ENCODE assay signal across 24 cellular contexts in genomic region chr17:63398680-63399079, GRCh38. TPM values are rescaled to one million over a fixed set of nuclear protein-coding genes. Genes with fewer than 3 reads are reported as not detected.
A peak's percentile ranks its signal among the peaks of the same experiment; 100 is the strongest.
DNase-seq lines count a peak whose midpoint lies in the region; ATAC-seq and TF ChIP-seq lines count a peak whose summit lies in the region.
"Had no signal": no experiment of that assay in that cellular context is flagged by ENCODE, and none has a peak within 500 bp of the region (broad histone marks: within the 10 kb centered on the region; RNA-seq: fewer than 3 reads in every experiment).

No MANE protein-coding gene starts in this region.

- H3K4me2 ChIP-seq in OCI-LY3 (ENCODE audit: low read length) (peak overlapping the region; percentile 23), mesenchymal stem cell (ENCODE audit: low read length, poor library complexity, severe bottlenecking) (no peak overlapping the region)
- H3K4me2 ChIP-seq: A549 had no signal

- H3K79me1 ChIP-seq in mesenchymal stem cell (replicated peaks; ENCODE audit: low read length, poor library complexity, severe bottlenecking): peaks cover 11% of the 10 kb centered on the region

- peaks cover 2% of the 10 kb centered on the region for H3K4me1 Mint-ChIP-seq in endodermal cell
- H3K4me1 Mint-ChIP-seq: naive thymus-derived CD4-positive, alpha-beta T cell had no signal

- no peak overlapping the region for H3K18ac ChIP-seq in mesenchymal stem cell (ENCODE audit: low read depth in 1 of 2, low read length in 2 of 2)

- no peak overlapping the region for H3K4me3 Mint-ChIP-seq in endodermal cell
- H3K4me3 Mint-ChIP-seq: activated naive CD8-positive, alpha-beta T cell; activated T-helper 1 cell treated with anti-CD3 and anti-CD28 coated beads, Interleukin-12 subunit alpha, Interleukin-12 subunit beta, Interleukin-2, Interleukin-4 antibody, amounts not matched to agents 30 ng/mL and 10 ng/mL and 1 ng/mL, durations not matched to agents 14 hours and 24 hours and 36 hours; H9; naive thymus-derived CD4-positive, alpha-beta T cell; T-helper 2 cell treated with Interferon-gamma antibody and Interleukin-4, amounts not matched to agents 5 μg/mL and 100 μg/mL, for 36 hours had no signal

- intact Hi-C loops in psoas muscle (cut with DNase I): no loop called here

- no peak overlapping the region for H2BK120ac ChIP-seq in mesenchymal stem cell (ENCODE audit: low read depth, low read length)

- no peak overlapping the region for H2BK5ac ChIP-seq in mesenchymal stem cell (ENCODE audit: low read depth, low read length, poor library complexity, severe bottlenecking)

- H3K27ac Mint-ChIP-seq in endodermal cell: peak overlapping the region; percentile 13
- H3K27ac Mint-ChIP-seq: activated naive CD8-positive, alpha-beta T cell; activated T-helper 1 cell treated with anti-CD3 and anti-CD28 coated beads, Interleukin-12 subunit alpha, Interleukin-12 subunit beta, Interleukin-2, Interleukin-4 antibody, amounts not matched to agents 30 ng/mL and 10 ng/mL and 1 ng/mL, durations not matched to agents 14 hours and 24 hours and 36 hours; naive thymus-derived CD4-positive, alpha-beta T cell; T-helper 2 cell treated with Interferon-gamma antibody and Interleukin-4, amounts not matched to agents 5 μg/mL and 100 μg/mL, for 36 hours had no signal

- H3K79me2 ChIP-seq in ACC112 (ENCODE audit: control insufficient read depth, insufficient read depth, low read length, unreplicated experiment) (no peaks in the 10 kb centered on the region), OCI-LY3 (ENCODE audit: low read length) (no peaks in the 10 kb centered on the region)
- H3K79me2 ChIP-seq: parathyroid adenoma had no signal

- H2AK5ac ChIP-seq in mesenchymal stem cell (ENCODE audit: low read length, severe bottlenecking): no peak overlapping the region

- H4K20me1 ChIP-seq in OCI-LY3 (ENCODE audit: insufficient read depth, low read length): no peaks in the 10 kb centered on the region

- no peak overlapping the region for H2BK12ac ChIP-seq in mesenchymal stem cell (ENCODE audit: low read length in 2 of 2)

- peaks cover 39% of the 10 kb centered on the region for H3K4me1 ChIP-seq in ACC112 (ENCODE audit: control insufficient read depth, insufficient read depth, low read length, unreplicated experiment)
- peaks cover 19% of the 10 kb centered on the region for H3K4me1 ChIP-seq in OCI-LY3 (ENCODE audit: low read length)
- no peaks in the 10 kb centered on the region for H3K4me1 ChIP-seq in endodermal cell (ENCODE audit: control insufficient read depth, insufficient read depth, low read length)
- no peaks in the 10 kb centered on the region for H3K4me1 ChIP-seq in mesenchymal stem cell (ENCODE audit: control insufficient read depth, insufficient read depth, low read depth, low read length)
- no peaks in the 10 kb centered on the region for H3K4me1 ChIP-seq in psoas muscle
- H3K4me1 ChIP-seq: A549, parathyroid adenoma had no signal

- H3K36me3 ChIP-seq in ACC112 (ENCODE audit: insufficient read depth, low read length): peaks cover 25% of the 10 kb centered on the region; the same call in 1 of the 2 replicates
- H3K36me3 ChIP-seq in OCI-LY3 (replicated peaks; ENCODE audit: low read depth, low read length): no peaks in the 10 kb centered on the region
- H3K36me3 ChIP-seq in endodermal cell (ENCODE audit: control insufficient read depth, insufficient read depth, low read length): no peaks in the 10 kb centered on the region
- peaks cover 11 to 23% of the 10 kb centered on the region in 2 experiments for H3K36me3 ChIP-seq in mesenchymal stem cell (ENCODE audit: control insufficient read depth in 1 of 2, insufficient read depth in 2 of 2, low read depth in 1 of 2, low read length in 2 of 2)
- no peaks in the 10 kb centered on the region for H3K36me3 ChIP-seq in psoas muscle (ENCODE audit: insufficient read depth in 1 of 2, low read depth in 1 of 2)
- H3K36me3 ChIP-seq: breast epithelium had no signal

- ATAC-seq in HG02763 (IDR thresholded peaks at IDR 0.05; ENCODE audit: unreplicated experiment) (no peak), psoas muscle (no peak)
- ATAC-seq: A549; naive thymus-derived CD4-positive, alpha-beta T cell had no signal

- H3K4me3 ChIP-seq in ACC112 (ENCODE audit: low read depth, low read length) (no peak overlapping the region), OCI-LY3 (ENCODE audit: low read length) (no peak overlapping the region), endodermal cell (ENCODE audit: low read length) (no peak overlapping the region), mesenchymal stem cell (ENCODE audit: insufficient read depth in 1 of 2, low read depth in 1 of 2, low read length in 2 of 2) (no peak overlapping the region), psoas muscle (no peak overlapping the region)
- H3K4me3 ChIP-seq: A549, breast epithelium, lung, vagina had no signal

- no peak overlapping the region for H2AFZ ChIP-seq in ACC112 (ENCODE audit: low read length, unreplicated experiment)
- no peak overlapping the region for H2AFZ ChIP-seq in OCI-LY3 (ENCODE audit: low read depth, low read length)
- no peak overlapping the region for H2AFZ ChIP-seq in mesenchymal stem cell (ENCODE audit: low read depth, low read length)
- H2AFZ ChIP-seq: parathyroid adenoma had no signal

- H3K36me3 Mint-ChIP-seq in endodermal cell (ENCODE audit: low read depth): peaks cover 8% of the 10 kb centered on the region

- no peaks in the 10 kb centered on the region for H3K9me3 Mint-ChIP-seq in endodermal cell
- H3K9me3 Mint-ChIP-seq: activated T-helper 1 cell treated with anti-CD3 and anti-CD28 coated beads, Interleukin-12 subunit alpha, Interleukin-12 subunit beta, Interleukin-2, Interleukin-4 antibody, amounts not matched to agents 30 ng/mL and 10 ng/mL and 1 ng/mL, durations not matched to agents 14 hours and 24 hours and 36 hours; H9; naive thymus-derived CD4-positive, alpha-beta T cell; T-helper 2 cell treated with Interferon-gamma antibody and Interleukin-4, amounts not matched to agents 5 μg/mL and 100 μg/mL, for 36 hours had no signal

- H2BK15ac ChIP-seq in mesenchymal stem cell (ENCODE audit: low read depth, poor library complexity, severe bottlenecking): no peak overlapping the region

- no peak overlapping the region for H3K4ac ChIP-seq in mesenchymal stem cell (ENCODE audit: low read depth in 1 of 2, low read length in 2 of 2)

- H3K23ac ChIP-seq in mesenchymal stem cell (ENCODE audit: low read length in 2 of 2): no peak overlapping the region

- no peak for DNase-seq in endodermal cell
- no peak for DNase-seq in mesenchymal stem cell
- DNase-seq in NCI-H2196 treated with DMSO at 0.1 percent for 48 hours (lab: John Stamatoyannopoulos, UW; ENCODE audit: unreplicated experiment): no peak
- no peak for DNase-seq in GF-D8 (lab: John Stamatoyannopoulos, UW)
- DNase-seq in psoas muscle: no peak
- DNase-seq: activated CD4-positive, CD25-positive, alpha-beta regulatory T cell treated with anti-CD3 and anti-CD28 coated beads, Interleukin-2, amount 50 U/mL, for 72 hours; DMS 273 treated with DMSO at 0.1 percent for 48 hours; erythroblast; H9; naive thymus-derived CD4-positive, alpha-beta T cell; NCI-H1417; NCI-H69; stimulated activated CD4-positive, alpha-beta T cell treated with anti-CD3 and anti-CD28 coated beads, Interleukin-2, amount 100 ng/mL, for 48 hours had no signal

- WGBS in endodermal cell (ENCODE audit: insufficient coverage in 1 of 2, insufficient read length in 1 of 2), 2 experiments: 84 to 100% methylated on average over 2 to 4 of the region's 4 CpGs
- 90% methylated on average over 4 of the region's 4 CpGs for WGBS in mesenchymal stem cell
- WGBS in psoas muscle, 3 donors: 49 to 60% (median 58%) methylated on average over 4 of the region's 4 CpGs

- H3K9me3 ChIP-seq in OCI-LY3 (ENCODE audit: insufficient read depth, low read length) (no peaks in the 10 kb centered on the region), endodermal cell (ENCODE audit: control insufficient read depth, low read length) (no peaks in the 10 kb centered on the region), mesenchymal stem cell (ENCODE audit: control insufficient read depth, low read length) (no peaks in the 10 kb centered on the region), psoas muscle (no peaks in the 10 kb centered on the region)
- H3K9me3 ChIP-seq: A549, breast epithelium, vagina had no signal

- H4K91ac ChIP-seq in mesenchymal stem cell (ENCODE audit: low read length): no peak overlapping the region

- no peak overlapping the region for H4K8ac ChIP-seq in mesenchymal stem cell (ENCODE audit: low read length)

- H3K27me3 ChIP-seq in ACC112 (ENCODE audit: insufficient read depth, low read length) (no peaks in the 10 kb centered on the region), OCI-LY3 (ENCODE audit: low read depth, low read length) (no peaks in the 10 kb centered on the region), endodermal cell (ENCODE audit: control insufficient read depth, insufficient read depth, low read length, poor library complexity, severe bottlenecking) (no peaks in the 10 kb centered on the region), mesenchymal stem cell (ENCODE audit: control insufficient read depth in 1 of 2, insufficient read depth in 1 of 2, low read length in 2 of 2) (no peaks in the 10 kb centered on the region), psoas muscle (ENCODE audit: insufficient read depth in 3 of 3, low read length in 2 of 3) (no peaks in the 10 kb centered on the region)
- H3K27me3 ChIP-seq: breast epithelium, vagina had no signal

- H3K27me3 Mint-ChIP-seq in endodermal cell (ENCODE audit: insufficient read depth): no peaks in the 10 kb centered on the region
- H3K27me3 Mint-ChIP-seq: activated naive CD8-positive, alpha-beta T cell had no signal

- H3K14ac ChIP-seq in mesenchymal stem cell (ENCODE audit: low read length in 2 of 2): no peak overlapping the region

- no peak overlapping the region for H3K9ac ChIP-seq in OCI-LY3 (ENCODE audit: low read length)
- no peak overlapping the region for H3K9ac ChIP-seq in endodermal cell (ENCODE audit: extremely low read depth, low read length, poor library complexity, severe bottlenecking)
- peak overlapping the region; percentile 76 for H3K9ac ChIP-seq in mesenchymal stem cell (ENCODE audit: low read length)
- H3K9ac ChIP-seq: parathyroid adenoma had no signal

- 0 out of 2 replicates have a peak overlapping the region, but pooled peaks have one; percentile 10 for H3K27ac ChIP-seq in ACC112 (ENCODE audit: low read depth, low read length)
- no peak overlapping the region for H3K27ac ChIP-seq in OCI-LY3 (ENCODE audit: low read length)
- no peak overlapping the region for H3K27ac ChIP-seq in endodermal cell (ENCODE audit: low read depth, low read length)
- no peak overlapping the region for H3K27ac ChIP-seq in mesenchymal stem cell (ENCODE audit: low read length, poor library complexity, severe bottlenecking)
- no peak overlapping the region for H3K27ac ChIP-seq in psoas muscle
- H3K27ac ChIP-seq: A549, breast epithelium, parathyroid adenoma, vagina had no signal

- no peak for TF ChIP-seq CTCF in OCI-LY3 (IDR thresholded peaks at IDR 0.05; ENCODE audit: low read depth, low read length)
- TF ChIP-seq CTCF in endodermal cell (conservative IDR thresholded peaks at IDR 0.05): no peak
- TF ChIP-seq CTCF in psoas muscle (IDR thresholded peaks at IDR 0.05): no peak

RNA-seq across cellular contexts. Expression of gene CYB561, which starts 47.4 kb away (rescaled TPM):
- total RNA-seq in endodermal cell: 10 to 100 TPM; 24.4 to 27.5 TPM
- 11.7 TPM for polyA plus RNA-seq in endodermal cell (2013, experiment 1 of 2)
- 10.6 TPM for polyA plus RNA-seq in endodermal cell (2013, experiment 2 of 2)
- polyA plus RNA-seq in mesenchymal stem cell (2013, experiment 1 of 2): 14.4 TPM
- 15.1 TPM for polyA plus RNA-seq in mesenchymal stem cell (2013, experiment 2 of 2)
- total RNA-seq in psoas muscle: 1 to 10 TPM; 1.5 to 4.2 (median 2.5) TPM
- polyA plus RNA-seq in psoas muscle: 1 to 10 TPM; 1.7 to 3.9 (median 2.9) TPM

Comparison
In these comparisons a context has a peak if more than half of its experiments do, and no peak if none do; other contexts are left out.
1. RNA of gene CYB561, which starts 47.4 kb away (total RNA-seq): 24.4 to 27.5 TPM in endodermal cell; 1.5 to 4.2 TPM in psoas muscle; every median in the first group is over 4 times any median in the second.